In genomic region chr1:243598433-243598832, GRCh38 we compare ENCODE assay signal across 8 cellular contexts.
A peak's percentile ranks its signal among the peaks of the same experiment; 100 is the strongest.
DNase-seq lines count a peak whose midpoint lies in the region; ATAC-seq and TF ChIP-seq lines count a peak whose summit lies in the region.

No MANE protein-coding gene starts in this region.

- CTCF ChIA-PET in T-cell (lab: Charles Lee), result interaction anchor here in 1 of 2 donors (0.9 kb wide), 1 partner anchor 359 kb away, joined by 3 read pairs; no protein-coding TSS in a partner anchor

- TF ChIP-seq CTCF in HFF-Myc (IDR thresholded peaks at IDR 0.05; ENCODE audit: low read depth, low read length, missing control alignments) (no peak), foreskin keratinocyte (conservative IDR thresholded peaks at IDR 0.05) (no peak)

- peaks cover 40 to 43% (median 40%) of the 10 kb centered on the region in 3 donors for H3K4me1 Mint-ChIP-seq in T-cell

- H3K4me1 ChIP-seq in foreskin keratinocyte, result peaks cover 19% of the 10 kb centered on the region

- H3K9me3 Mint-ChIP-seq in T-cell, result peaks cover 0 to 18% (median 16%) of the 10 kb centered on the region in 3 donors

- POLR2A ChIA-PET in T-cell (lab: Charles Lee), result no interaction called here

- H3K27ac Mint-ChIP-seq in T-cell, result peak overlapping the region; percentile 72 to 85

- H3K4me3 ChIP-seq in HFF-Myc (replicated peaks; ENCODE audit: low read depth, low read length), result no peak overlapping the region

- ATAC-seq in T-cell (replicated peaks in 1 of 4), result peak; percentile 81 to 90 (median 90)
- ATAC-seq in foreskin keratinocyte, result peak; percentile 95
- ATAC-seq in GM18498 (IDR thresholded peaks at IDR 0.05; ENCODE audit: unreplicated experiment), result no peak
- ATAC-seq in HG03280 (IDR thresholded peaks at IDR 0.05; ENCODE audit: unreplicated experiment), result no peak
- no peak for ATAC-seq in GM21619 (IDR thresholded peaks at IDR 0.05; ENCODE audit: unreplicated experiment)

- no peaks in the 10 kb centered on the region for H3K27me3 ChIP-seq in foreskin keratinocyte

- H3K36me3 Mint-ChIP-seq in T-cell, result peaks cover 24% of the 10 kb centered on the region

- no peak overlapping the region for H3K4me3 Mint-ChIP-seq in T-cell

- H3K27me3 Mint-ChIP-seq in T-cell, result no peaks in the 10 kb centered on the region

- DNase-seq in CD1c-positive myeloid dendritic cell (ENCODE audit: extremely low spot score) (peak; percentile 76), HFF-Myc (ENCODE audit: extremely low read depth, low read depth) (peak; percentile 30), T-cell (peak in 8 of 34 experiments; percentile 3 to 19 (median 10)), foreskin keratinocyte (peak; percentile 96 to 97), NCI-H128 (lab: John Stamatoyannopoulos, UW; ENCODE audit: unreplicated experiment) (no peak)

- peak overlapping the region; percentile 47 for H3K27ac ChIP-seq in foreskin keratinocyte

Comparison
In these comparisons a context has a peak if more than half of its experiments do, and no peak if none do; other contexts are left out.
1. ATAC-seq: peak in T-cell (4 of 4) and foreskin keratinocyte (single experiment); none in GM18498 (single experiment), HG03280 (single experiment) and GM21619 (single experiment).